8 cellular contexts compared by ENCODE assay signal in the genomic region with DNA sequence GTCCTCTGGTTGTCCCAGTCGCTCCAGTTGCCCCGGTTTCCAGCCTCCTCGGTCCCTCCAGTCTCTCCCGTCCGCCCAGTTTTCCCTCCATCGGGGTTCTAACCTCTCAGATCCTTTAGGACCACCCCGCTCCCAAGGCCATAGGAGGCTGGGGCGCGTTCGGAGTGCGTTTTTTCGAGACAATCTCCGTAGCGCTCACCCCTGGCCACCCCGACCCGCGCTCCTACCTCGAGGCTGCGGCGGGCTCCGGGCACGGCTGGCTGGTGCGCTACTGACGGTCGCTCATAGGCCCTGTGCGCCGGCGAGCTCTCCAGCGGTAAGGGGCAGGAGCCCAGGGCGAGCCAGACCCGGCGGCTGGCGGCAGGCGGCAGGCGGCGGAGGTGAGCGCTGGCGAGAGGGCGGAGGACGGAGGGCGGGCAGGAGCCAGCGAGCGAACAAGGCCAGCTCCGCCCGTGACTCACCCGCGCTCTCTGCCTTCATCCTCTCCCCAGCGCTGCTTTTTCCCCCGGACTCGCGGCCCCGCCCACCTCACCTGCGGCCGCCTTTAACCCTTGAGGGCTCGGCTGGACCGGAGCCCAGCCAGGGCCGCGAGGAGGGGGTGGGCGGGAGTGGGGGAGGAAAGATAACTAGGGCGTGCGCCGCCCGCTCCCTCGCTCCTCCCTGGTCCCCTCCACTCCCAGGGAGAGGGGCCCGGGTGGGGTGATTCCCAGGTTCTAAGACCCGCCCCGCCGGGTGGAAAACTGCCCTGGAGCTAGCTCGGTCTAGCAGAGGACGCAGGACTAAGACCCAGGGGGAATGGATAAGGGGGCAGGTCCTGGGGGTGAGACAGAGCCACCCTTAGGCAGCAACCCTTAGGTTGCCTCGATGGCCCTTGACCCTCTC. TPM values are rescaled to one million over a fixed set of nuclear protein-coding genes. Genes with fewer than 3 reads are reported as not detected.
DNase-seq lines count a peak whose midpoint lies in the region; ATAC-seq and TF ChIP-seq lines count a peak whose summit lies in the region.

A gene (minus strand): TSS at position 472 of the 882 bp plus-strand sequence. CDS start 2,734 bp downstream, outside the sequence.

- H3K27ac Mint-ChIP-seq in IgD-negative memory B cell (no peak within 1 kb of the TSS), T-cell (peak within 1 kb of the TSS in 1 of 2 donors; percentile 8)

- H3K27ac ChIP-seq in adrenal gland (peak within 1 kb of the TSS in 1 of 5 donors; percentile 40), smooth muscle cell (ENCODE audit: low read depth) (peak within 1 kb of the TSS; percentile 67)

- peaks cover 47% of the 10 kb centered on the region for H3K79me2 ChIP-seq in smooth muscle cell (ENCODE audit: low read depth)

- peaks cover 73% of the 10 kb centered on the region for H3K27me3 Mint-ChIP-seq in IgD-negative memory B cell
- peaks cover 71 to 82% of the 10 kb centered on the region in 2 donors for H3K27me3 Mint-ChIP-seq in T-cell

- TF ChIP-seq CTCF in AG10803 (conservative IDR thresholded peaks at IDR 0.05; ENCODE audit: low read length): no peak
- TF ChIP-seq CTCF in adrenal gland (IDR thresholded peaks at IDR 0.05): peak in 3 of 6 experiments; percentile 14 to 27 (median 23)
- no peak for TF ChIP-seq CTCF in smooth muscle cell (IDR thresholded peaks at IDR 0.05; ENCODE audit: borderline replicate concordance, insufficient read depth, poor library complexity, severe bottlenecking)

- H3K4me2 ChIP-seq in smooth muscle cell: peak within 1 kb of the TSS; percentile 93

- peaks cover 42% of the 10 kb centered on the region for H4K20me1 ChIP-seq in smooth muscle cell (ENCODE audit: low read depth)

- ATAC-seq in T-cell (replicated peaks in 1 of 4): peak; percentile 77 to 95 (median 90)

- 3 to 19% (median 9%) methylated on average over 24 to 71 of the region's 71 CpGs for WGBS in adrenal gland, 4 donors
- WGBS in smooth muscle cell (ENCODE audit: low lambda C conversion rate): 1% methylated on average over 57 of the region's 71 CpGs

- H3K9me3 ChIP-seq in adrenal gland (replicated peaks in 1 of 3) (no peaks in the 10 kb centered on the region), smooth muscle cell (replicated peaks; ENCODE audit: low read depth) (no peaks in the 10 kb centered on the region)

- H3F3A ChIP-seq in smooth muscle cell (ENCODE audit: low read depth): peaks cover 5% of the 10 kb centered on the region

- H2AFZ ChIP-seq in smooth muscle cell (ENCODE audit: low read depth): peak within 1 kb of the TSS; percentile 63

- intact Hi-C loops in adrenal gland (cut with DNase I): no loop called here

- H3K4me3 ChIP-seq in AG10803 (ENCODE audit: low read length): peak within 1 kb of the TSS; percentile 40
- peak within 1 kb of the TSS in 1 of 4 donors; percentile 53 for H3K4me3 ChIP-seq in adrenal gland
- peak within 1 kb of the TSS; percentile 48 for H3K4me3 ChIP-seq in iPS-11a (ENCODE audit: low read depth, low read length)
- peak within 1 kb of the TSS; percentile 80 for H3K4me3 ChIP-seq in smooth muscle cell

- peak within 1 kb of the TSS; percentile 19 to 89 (median 62) for H3K4me3 Mint-ChIP-seq in IgD-negative memory B cell
- H3K4me3 Mint-ChIP-seq in T-cell: peak within 1 kb of the TSS; percentile 41 to 73 (median 45)

- H3K27me3 ChIP-seq in adrenal gland: peaks cover 48% of the 10 kb centered on the region
- no peaks in the 10 kb centered on the region for H3K27me3 ChIP-seq in smooth muscle cell (ENCODE audit: low read depth)

- H3K9me3 Mint-ChIP-seq in IgD-negative memory B cell (no peaks in the 10 kb centered on the region), T-cell (no peaks in the 10 kb centered on the region)

- H3K36me3 Mint-ChIP-seq in IgD-negative memory B cell (peaks cover 2% of the 10 kb centered on the region), T-cell (no peaks in the 10 kb centered on the region)

- no peak for TF ChIP-seq POLR2A in adrenal gland (IDR thresholded peaks at IDR 0.05)

- H3K4me1 Mint-ChIP-seq in IgD-negative memory B cell (peaks cover 11 to 16% (median 12%) of the 10 kb centered on the region in 3 donors), T-cell (peaks cover 23 to 40% (median 36%) of the 10 kb centered on the region in 3 donors)

- CTCF ChIA-PET in T-cell (lab: Charles Lee): interaction anchor here in 1 of 2 donors (0.9 kb wide), 1 partner anchor 9 kb away, joined by 3 read pairs; no protein-coding TSS in a partner anchor

- no peaks in the 10 kb centered on the region for H3K36me3 ChIP-seq in adrenal gland (replicated peaks in 1 of 2)
- no peaks in the 10 kb centered on the region for H3K36me3 ChIP-seq in smooth muscle cell (ENCODE audit: low read depth)

- peak within 1 kb of the TSS; percentile 89 for H3K9ac ChIP-seq in smooth muscle cell (ENCODE audit: low read depth)

- peak; percentile 53 for DNase-seq in AG10803 (ENCODE audit: low read depth)
- DNase-seq in T-cell: peak in 29 of 34 experiments; percentile 16 to 72 (median 39)
- DNase-seq in adrenal gland: peak; percentile 76 to 89 (median 80)
- peak; percentile 28 for DNase-seq in smooth muscle cell (lab: John Stamatoyannopoulos, UW; ENCODE audit: unreplicated experiment)
- no peak for DNase-seq in NCI-H446 treated with DMSO at 0.1 percent for 48 hours (lab: John Stamatoyannopoulos, UW)
- no peak for DNase-seq in SW 1271 (lab: John Stamatoyannopoulos, UW)

- peaks cover 8 to 12% of the 10 kb centered on the region in 2 donors for H3K4me1 ChIP-seq in adrenal gland (replicated peaks in 1 of 2)
- peaks cover 41% of the 10 kb centered on the region for H3K4me1 ChIP-seq in smooth muscle cell (ENCODE audit: low read depth)

- POLR2A ChIA-PET in T-cell (lab: Charles Lee): interaction anchor here in 1 of 2 donors (0.6 kb wide), 1 partner anchor 71 kb away, joined by 5 read pairs; no protein-coding TSS in a partner anchor

RNA-seq across cellular contexts. Expression of the gene that starts here (rescaled TPM):
- polyA plus RNA-seq in IgD-negative memory B cell (not detected), adrenal gland (1 to 10 TPM in 1 of 3 donors, under 1 TPM in 2; 0.91 to 1.1 (median 0.97) TPM), smooth muscle cell (10.7 and 13.1 TPM in 2 replicates)
- total RNA-seq in T-cell (under 1 TPM; 0.10 to 0.26 (median 0.13) TPM), adrenal gland (1 to 10 TPM in 6 of 8 donors, under 1 TPM in 2; 0.06 to 3.5 (median 1.2) TPM), smooth muscle cell (9.3 and 9.8 TPM in 2 replicates)

Comparison
In these comparisons a context has a peak if more than half of its experiments do, and no peak if none do; other contexts are left out.
1. Peak in DNase-seq and ATAC-seq in T-cell; RNA of the gene not detected or under 1 TPM.
2. DNase-seq: peak in AG10803 (single experiment), adrenal gland (7 of 7) and smooth muscle cell (single experiment); none in NCI-H446 treated with DMSO at 0.1 percent for 48 hours (single experiment) and SW 1271 (0 of 2).